11 cellular contexts compared by ENCODE assay signal in the genomic region with DNA sequence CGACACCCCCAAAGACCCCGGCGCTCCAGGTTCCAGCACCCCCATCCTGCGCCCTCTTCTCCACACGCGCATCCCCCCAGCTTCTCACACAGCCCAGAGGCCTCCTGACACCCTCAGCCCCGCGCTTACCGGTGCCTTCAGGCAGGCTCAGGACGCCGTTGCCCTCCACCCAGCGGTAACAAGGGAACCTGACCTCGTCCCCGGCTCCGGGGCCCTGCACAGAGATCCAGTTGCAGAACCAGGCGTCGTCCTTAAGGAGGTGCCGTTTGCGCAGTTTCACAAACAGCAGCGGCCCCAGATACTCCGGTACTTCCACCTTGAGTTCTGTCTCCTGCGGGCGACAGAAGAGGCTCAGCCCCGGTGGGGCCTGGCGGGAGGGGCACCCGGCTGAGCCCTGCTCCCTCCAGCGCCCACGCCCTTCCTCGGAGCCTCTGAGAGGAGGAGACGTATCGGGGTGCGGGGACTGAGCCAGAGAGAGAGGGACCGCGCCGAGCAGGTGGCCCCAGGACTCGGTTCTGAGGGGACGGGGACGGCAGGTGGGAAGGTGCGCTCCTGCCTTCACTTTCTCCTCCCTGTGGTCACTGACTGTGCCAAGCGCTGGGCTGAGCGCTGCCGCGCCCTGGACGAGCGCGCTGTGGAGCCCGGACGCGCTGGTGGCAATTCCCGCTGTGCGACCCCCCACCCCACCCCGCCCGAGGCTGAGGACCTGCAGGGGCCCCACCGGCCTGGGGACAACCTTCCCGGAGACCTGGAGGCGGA. TPM values are rescaled to one million over a fixed set of nuclear protein-coding genes. Genes with fewer than 3 reads are reported as not detected.
DNase-seq lines count a peak whose midpoint lies in the region; ATAC-seq and TF ChIP-seq lines count a peak whose summit lies in the region.
"Not testable (repeated sequence)": the region's sequence is repeated elsewhere in the genome, so short reads cannot be mapped to it uniquely, and the experiment has no call there.
"Had no signal": no experiment of that assay in that cellular context is flagged by ENCODE, and none has a peak within 500 bp of the region (broad histone marks: within the 10 kb centered on the region; RNA-seq: fewer than 3 reads in every experiment).

No MANE protein-coding gene starts in this region.

- H3K9me2 ChIP-seq in DOHH2 (replicated peaks; ENCODE audit: control insufficient read depth, low read length) = not testable (repeated sequence)

- peak; percentile 71 for DNase-seq in activated CD4-positive, alpha-beta T cell treated with anti-CD3 and anti-CD28 coated beads for 36 hours
- DNase-seq in brain microvascular endothelial cell = not testable (repeated sequence)
- DNase-seq in cardiac muscle cell (ENCODE audit: low read depth in 1 of 2, low spot score in 1 of 2) = peak; percentile 65 to 81
- DNase-seq in neural progenitor cell (ENCODE audit: low spot score) = peak; percentile 83
- peak; percentile 45 for DNase-seq in transverse colon

- POLR2A ChIA-PET in activated CD4-positive, alpha-beta T cell treated with anti-CD3 and anti-CD28 coated beads for 36 hours (lab: Charles Lee) = not testable (repeated sequence)

- not testable (repeated sequence) for H4K20me1 ChIP-seq in DOHH2 (ENCODE audit: control insufficient read depth, insufficient read depth, low read depth, low read length); OCI-LY3 (ENCODE audit: insufficient read depth, low read length); neural progenitor cell (ENCODE audit: low read depth)

- H3K79me2 ChIP-seq in DOHH2 (ENCODE audit: control insufficient read depth, low read length); OCI-LY3 (ENCODE audit: low read length); neural progenitor cell (ENCODE audit: low read depth): not testable (repeated sequence)

- TF ChIP-seq EP300 in transverse colon (IDR thresholded peaks at IDR 0.05; ENCODE audit: low read depth) = not testable (repeated sequence)

- H3K27me3 ChIP-seq in DOHH2 (ENCODE audit: control insufficient read depth, low read length) = peaks cover 41% of the 10 kb centered on the region
- H3K27me3 ChIP-seq in OCI-LY3 (ENCODE audit: low read depth, low read length) = not testable (repeated sequence)
- H3K27me3 ChIP-seq in brain microvascular endothelial cell (replicated peaks) = peaks cover 57% of the 10 kb centered on the region
- peaks cover 87% of the 10 kb centered on the region for H3K27me3 ChIP-seq in cardiac muscle cell
- peaks cover 89% of the 10 kb centered on the region for H3K27me3 ChIP-seq in neural progenitor cell
- peaks cover 72% of the 10 kb centered on the region for H3K27me3 ChIP-seq in transverse colon

- H3K27ac ChIP-seq in DOHH2 (ENCODE audit: low read depth, low read length); OCI-LY3 (ENCODE audit: low read length); brain microvascular endothelial cell; cardiac muscle cell; neural progenitor cell; transverse colon: not testable (repeated sequence)

- H3K27ac Mint-ChIP-seq in activated CD4-positive, alpha-beta T cell treated with anti-CD3 and anti-CD28 coated beads for 36 hours; neural progenitor cell: not testable (repeated sequence)

- H3K9me3 ChIP-seq in DOHH2 (ENCODE audit: control insufficient read depth, insufficient read depth, low read length); OCI-LY3 (ENCODE audit: insufficient read depth, low read length); cardiac muscle cell (ENCODE audit: low read depth); neural progenitor cell (ENCODE audit: low read depth); transverse colon: not testable (repeated sequence)

- not testable (repeated sequence) for TF ChIP-seq POLR2A in transverse colon (IDR thresholded peaks at IDR 0.05)

- peak overlapping the region; percentile 54 for H3K4me3 ChIP-seq in DOHH2 (ENCODE audit: low read length)
- peak overlapping the region; percentile 51; the same call in 1 of the 2 replicates for H3K4me3 ChIP-seq in OCI-LY3 (ENCODE audit: low read length)
- not testable (repeated sequence) for H3K4me3 ChIP-seq in brain microvascular endothelial cell (ENCODE audit: low read depth, low read length); cardiac muscle cell; transverse colon
- H3K4me3 ChIP-seq in neural progenitor cell = peak overlapping the region; percentile 39

- not testable (repeated sequence) for TF ChIP-seq CTCF in DOHH2 (IDR thresholded peaks at IDR 0.05; ENCODE audit: low read depth, low read length, poor library complexity, severe bottlenecking); OCI-LY3 (IDR thresholded peaks at IDR 0.05; ENCODE audit: low read depth, low read length); transverse colon (IDR thresholded peaks at IDR 0.05)
- TF ChIP-seq CTCF in LNCAP (IDR thresholded peaks at IDR 0.05) = peak; percentile 38; the same call in 1 of the 2 replicates
- TF ChIP-seq CTCF in brain microvascular endothelial cell (IDR thresholded peaks at IDR 0.05; ENCODE audit: low read depth, low read length, missing control alignments) = peak; percentile 20
- peak; percentile 30 for TF ChIP-seq CTCF in cardiac muscle cell (IDR thresholded peaks at IDR 0.05; ENCODE audit: low read depth, low read length)
- peak; percentile 30 for TF ChIP-seq CTCF in neural progenitor cell (IDR thresholded peaks at IDR 0.05)

- peaks cover 22% of the 10 kb centered on the region for H3K4me1 Mint-ChIP-seq in activated CD4-positive, alpha-beta T cell treated with anti-CD3 and anti-CD28 coated beads for 36 hours
- peaks cover 33% of the 10 kb centered on the region for H3K4me1 Mint-ChIP-seq in neural progenitor cell

- not testable (repeated sequence) for H3K9me3 Mint-ChIP-seq in activated CD4-positive, alpha-beta T cell treated with anti-CD3 and anti-CD28 coated beads for 36 hours (ENCODE audit: low read depth); neural progenitor cell

- not testable (repeated sequence) for H3K36me3 ChIP-seq in DOHH2 (ENCODE audit: control insufficient read depth, low read length); OCI-LY3 (replicated peaks; ENCODE audit: low read depth, low read length); brain microvascular endothelial cell (replicated peaks); cardiac muscle cell; neural progenitor cell; transverse colon

- CTCF ChIA-PET in activated CD4-positive, alpha-beta T cell treated with anti-CD3 and anti-CD28 coated beads for 36 hours (lab: Charles Lee) = not testable (repeated sequence)

- in situ Hi-C loops in brain microvascular endothelial cell (cut with HindIII; ENCODE audit: low pct_ligation_motif_present, low sequenced_read_pairs) = not testable (repeated sequence)
- in situ Hi-C loops in transverse colon (cut with MboI; ENCODE audit: low pct_ligation_motif_present in 1 of 4, low pct_unique_long_range_greater_than_20kb in 1 of 4, low sequenced_read_pairs in 3 of 4) = loop anchor here in 1 of 4 donors (25.0 kb wide), 1 partner anchor 202 kb away; the partner anchor contains the start of gene SPNS3

- ATAC-seq in activated CD4-positive, alpha-beta T cell treated with anti-CD3 and anti-CD28 coated beads for 36 hours = peak; percentile 80

- not testable (repeated sequence) for H3K9ac ChIP-seq in OCI-LY3 (ENCODE audit: low read length); neural progenitor cell

- H3K27me3 Mint-ChIP-seq in activated CD4-positive, alpha-beta T cell treated with anti-CD3 and anti-CD28 coated beads for 36 hours = peaks cover 67% of the 10 kb centered on the region
- H3K27me3 Mint-ChIP-seq in neural progenitor cell (ENCODE audit: insufficient read depth, low read depth) = peaks cover 64% of the 10 kb centered on the region

- not testable (repeated sequence) for H3K36me3 Mint-ChIP-seq in activated CD4-positive, alpha-beta T cell treated with anti-CD3 and anti-CD28 coated beads for 36 hours (ENCODE audit: low read depth); neural progenitor cell

- H3K4me1 ChIP-seq in DOHH2 (ENCODE audit: control insufficient read depth, low read length) (peaks cover 40% of the 10 kb centered on the region), OCI-LY3 (ENCODE audit: low read length) (peaks cover 22% of the 10 kb centered on the region), neural progenitor cell (peaks cover 24% of the 10 kb centered on the region), transverse colon (peaks cover 0 to 35% (median 15%) of the 10 kb centered on the region in 4 donors)
- not testable (repeated sequence) for H3K4me1 ChIP-seq in cardiac muscle cell (ENCODE audit: low read depth)

- not testable (repeated sequence) for H2AFZ ChIP-seq in OCI-LY3 (ENCODE audit: low read depth, low read length); neural progenitor cell (replicated peaks)

- peak overlapping the region; percentile 51 for H3K4me3 Mint-ChIP-seq in activated CD4-positive, alpha-beta T cell treated with anti-CD3 and anti-CD28 coated beads for 36 hours
- H3K4me3 Mint-ChIP-seq in neural progenitor cell = peak overlapping the region; percentile 67

- 12% methylated on average over 17 of the region's 56 CpGs; no CpG with 5 or more reads in 1 of the 2 donors for WGBS in transverse colon (ENCODE audit: low coverage in 1 of 2), 2 donors

- H3F3A ChIP-seq in DOHH2 (ENCODE audit: control insufficient read depth, insufficient read depth); neural progenitor cell (ENCODE audit: low read depth): not testable (repeated sequence)

- H3K4me2 ChIP-seq in DOHH2 (ENCODE audit: low read length) = peak overlapping the region; percentile 61
- H3K4me2 ChIP-seq in OCI-LY3 (ENCODE audit: low read length) = not testable (repeated sequence)
- H3K4me2 ChIP-seq in neural progenitor cell = peak overlapping the region; percentile 71

- intact Hi-C loops in activated CD4-positive, alpha-beta T cell treated with anti-CD3 and anti-CD28 coated beads for 36 hours (cut with DNase I, micrococcal nuclease) = loop anchor here in 1 of 2 experiments (5.0 kb wide), 1 partner anchor 148 kb away; the partner anchor contains the start of genes GLTPD2 and VMO1
- intact Hi-C loops in transverse colon (cut with DNase I; ENCODE audit: low total_unique reads) = not testable (repeated sequence)

RNA-seq across cellular contexts. Expression of gene ALOX15, which starts 2.0 kb away (rescaled TPM):
- not detected for total RNA-seq in activated CD4-positive, alpha-beta T cell treated with anti-CD3 and anti-CD28 coated beads for 36 hours
- total RNA-seq in cardiac muscle cell (0.71 and 1.1 TPM in 2 replicates), neural progenitor cell (ENCODE audit: low replicate concordance) (0.12 TPM in 1 of 2 replicates, not detected in the other), transverse colon (under 1 TPM in 2 of 4 donors, not detected in 2; 0.41 to 0.48 TPM)
- polyA plus RNA-seq in cardiac muscle cell = 1.5 TPM in 1 of 2 replicates, not detected in the other
- total RNA-seq: gastrocnemius medialis, myocyte had no signal

RNA-seq across cellular contexts. Expression of gene SMTNL2, which starts 55.2 kb away (rescaled TPM):
- not detected for total RNA-seq in activated CD4-positive, alpha-beta T cell treated with anti-CD3 and anti-CD28 coated beads for 36 hours
- 176 and 184 TPM in 2 replicates for total RNA-seq in cardiac muscle cell
- 269 TPM in 2 replicates for polyA plus RNA-seq in cardiac muscle cell
- total RNA-seq in neural progenitor cell (ENCODE audit: low replicate concordance) = 3.0 and 5.2 TPM in 2 replicates
- under 1 TPM in 3 of 4 donors, not detected in 1; 0.16 to 0.96 (median 0.40) TPM for total RNA-seq in transverse colon
- total RNA-seq: G401 had no signal

Comparison
In these comparisons a context has a peak if more than half of its experiments do, and no peak if none do; other contexts are left out.
1. RNA of gene SMTNL2, which starts 55.2 kb away (total RNA-seq): 176 to 184 TPM in cardiac muscle cell; 3.0 to 5.2 TPM in neural progenitor cell, 0.16 to 0.96 TPM in transverse colon and not detected in activated CD4-positive, alpha-beta T cell treated with anti-CD3 and anti-CD28 coated beads for 36 hours; every median in the first group is over 10 times any median in the second.